Comparison of ENCODE assay signal across 23 cellular contexts in genomic region chr4:129323630-129324029, GRCh38.
DNase-seq lines count a peak whose midpoint lies in the region; TF ChIP-seq lines count a peak whose summit lies in the region.
"Had no signal": no experiment of that assay in that cellular context is flagged by ENCODE, and none has a peak within 500 bp of the region (broad histone marks: within the 10 kb centered on the region; RNA-seq: fewer than 3 reads in every experiment).

No MANE protein-coding gene starts in this region.

- intact Hi-C loops in testis (cut with DNase I; ENCODE audit: low total_unique reads) = no loop called here

- TF ChIP-seq POLR2A in testis (IDR thresholded peaks at IDR 0.05) = no peak

- H3K27ac ChIP-seq in testis = no peak overlapping the region
- H3K27ac ChIP-seq: lower lobe of right lung, psoas muscle, suprapubic skin, vagina had no signal

- no peaks in the 10 kb centered on the region for H3K36me3 ChIP-seq in testis (ENCODE audit: low read depth, missing control alignments)
- H3K36me3 ChIP-seq: lower lobe of right lung, suprapubic skin, vagina had no signal

- no peaks in the 10 kb centered on the region for H3K4me1 ChIP-seq in testis
- H3K4me1 ChIP-seq: lower lobe of right lung, psoas muscle, vagina had no signal

- no peaks in the 10 kb centered on the region for H3K9me3 ChIP-seq in testis
- H3K9me3 ChIP-seq: lower lobe of right lung, mucosa of descending colon, psoas muscle, suprapubic skin, vagina had no signal

- no peak for TF ChIP-seq CTCF in testis (IDR thresholded peaks at IDR 0.05)

- no peaks in the 10 kb centered on the region for H3K27me3 ChIP-seq in testis
- H3K27me3 ChIP-seq: suprapubic skin, vagina had no signal

- H3K4me3 ChIP-seq in testis = no peak overlapping the region
- H3K4me3 ChIP-seq: lower lobe of right lung, mucosa of descending colon, psoas muscle, suprapubic skin, vagina had no signal

- DNase-seq in NCI-H1105 (lab: John Stamatoyannopoulos, UW) (peak; percentile 48), NCI-H1694 (lab: John Stamatoyannopoulos, UW) (peak; percentile 39), NCI-H2227 treated with DMSO at 0.1 percent for 48 hours (lab: John Stamatoyannopoulos, UW) (peak; percentile 92), myocyte (ENCODE audit: low read depth) (peak; percentile 23), SKM-1 (lab: John Stamatoyannopoulos, UW; ENCODE audit: unreplicated experiment) (no peak), mucosa of gallbladder (ENCODE audit: low spot score) (no peak), testis (no peak)
- DNase-seq: activated CD4-positive, alpha-beta T cell treated with anti-CD3 and anti-CD28 coated beads for 1 hour; activated naive CD4-positive, alpha-beta T cell treated with anti-CD3 and anti-CD28 coated beads for 36 hours; activated T-cell treated with anti-CD3 and anti-CD28 coated beads, Interleukin-2, amount 50 U/mL, for 72 hours; amygdala; CD4-positive, alpha-beta T cell; dermis blood vessel endothelial cell; KG1; lower lobe of right lung; mucosa of descending colon; NCI-H526 treated with DMSO at 0.1 percent for 48 hours; PC-3; psoas muscle; SIG-M5; T-cell had no signal

- 90 to 91% methylated on average over 2 of the region's 2 CpGs for WGBS in testis, 2 donors

Comparison
In these comparisons a context has a peak if more than half of its experiments do, and no peak if none do; other contexts are left out.
1. DNase-seq: peak in NCI-H1105 (single experiment), NCI-H1694 (single experiment), NCI-H2227 treated with DMSO at 0.1 percent for 48 hours (single experiment) and myocyte (single experiment); none in SKM-1 (single experiment), mucosa of gallbladder (single experiment) and testis (single experiment).